In genomic region chr1:42686418-42686817, GRCh38 we compare ENCODE assay signal across 14 cellular contexts. TPM values are rescaled to one million over a fixed set of nuclear protein-coding genes. Genes with fewer than 3 reads are reported as not detected.
DNase-seq lines count a peak whose midpoint lies in the region; ATAC-seq and TF ChIP-seq lines count a peak whose summit lies in the region.
"Had no signal": no experiment of that assay in that cellular context is flagged by ENCODE, and none has a peak within 500 bp of the region (broad histone marks: within the 10 kb centered on the region; RNA-seq: fewer than 3 reads in every experiment).

No MANE protein-coding gene starts in this region.

- DNase-seq in T-helper 1 cell (no peak), NCI-H510A treated with DMSO at 0.1 percent for 48 hours (lab: John Stamatoyannopoulos, UW) (no peak), GM10248 (ENCODE audit: extremely low spot score) (no peak), spleen (no peak)
- no peak for DNase-seq in natural killer cell treated with Interleukin-12 subunit alpha and Interleukin-12 subunit beta and Interleukin-15 and Interleukin-18, amount 100 ng/mL, for 72 hours (ENCODE audit: low spot score)
- DNase-seq: EL, heart right ventricle, NCI-H2029 treated with DMSO at 0.1 percent for 48 hours, sigmoid colon had no signal

- peaks cover 41% of the 10 kb centered on the region for H3K4me1 ChIP-seq in HUES6 (ENCODE audit: control insufficient read depth, insufficient read depth, low read length)
- H3K4me1 ChIP-seq in spleen = peaks cover 62 to 88% (median 85%) of the 10 kb centered on the region in 6 donors

- no peaks in the 10 kb centered on the region for H3K9me3 Mint-ChIP-seq in T-helper 1 cell treated with Interleukin-12 subunit alpha and Interleukin-12 subunit beta and Interleukin-4 antibody, amounts not matched to agents 30 μg/mL and 1 μg/mL, for 36 hours
- no peaks in the 10 kb centered on the region for H3K9me3 Mint-ChIP-seq in activated naive CD8-positive, alpha-beta T cell (ENCODE audit: low read depth)
- H3K9me3 Mint-ChIP-seq in natural killer cell treated with Interleukin-12 subunit alpha and Interleukin-12 subunit beta and Interleukin-15 and Interleukin-18, amount 100 ng/mL, for 72 hours = no peaks in the 10 kb centered on the region
- H3K9me3 Mint-ChIP-seq: activated naive CD4-positive, alpha-beta T cell treated with anti-CD3 and anti-CD28 coated beads, Interleukin-2, amount 50 U/mL, for 72 hours had no signal

- H3K4me3 Mint-ChIP-seq in T-helper 1 cell treated with Interleukin-12 subunit alpha and Interleukin-12 subunit beta and Interleukin-4 antibody, amounts not matched to agents 30 μg/mL and 1 μg/mL, for 36 hours = no peak overlapping the region
- H3K4me3 Mint-ChIP-seq in activated naive CD8-positive, alpha-beta T cell = peak overlapping the region; percentile 99
- peak overlapping the region; percentile 50 for H3K4me3 Mint-ChIP-seq in natural killer cell treated with Interleukin-12 subunit alpha and Interleukin-12 subunit beta and Interleukin-15 and Interleukin-18, amount 100 ng/mL, for 72 hours

- H3K27ac ChIP-seq in HUES6 (ENCODE audit: low read depth, low read length) (no peak overlapping the region), spleen (no peak overlapping the region)
- H3K27ac ChIP-seq: sigmoid colon had no signal

- no peaks in the 10 kb centered on the region for H3K9me3 ChIP-seq in HUES6 (ENCODE audit: control insufficient read depth, insufficient read depth, low read depth, low read length)
- no peaks in the 10 kb centered on the region for H3K9me3 ChIP-seq in spleen
- H3K9me3 ChIP-seq: heart right ventricle, sigmoid colon had no signal

- H3K36me3 Mint-ChIP-seq in T-helper 1 cell treated with Interleukin-12 subunit alpha and Interleukin-12 subunit beta and Interleukin-4 antibody, amounts not matched to agents 30 μg/mL and 1 μg/mL, for 36 hours (ENCODE audit: low read depth) = peaks cover 29% of the 10 kb centered on the region
- peaks cover 28% of the 10 kb centered on the region for H3K36me3 Mint-ChIP-seq in activated naive CD8-positive, alpha-beta T cell
- peaks cover 24% of the 10 kb centered on the region for H3K36me3 Mint-ChIP-seq in natural killer cell treated with Interleukin-12 subunit alpha and Interleukin-12 subunit beta and Interleukin-15 and Interleukin-18, amount 100 ng/mL, for 72 hours

- peaks cover 64% of the 10 kb centered on the region for H3K4me1 Mint-ChIP-seq in T-helper 1 cell treated with Interleukin-12 subunit alpha and Interleukin-12 subunit beta and Interleukin-4 antibody, amounts not matched to agents 30 μg/mL and 1 μg/mL, for 36 hours (ENCODE audit: low read depth)
- H3K4me1 Mint-ChIP-seq in activated naive CD8-positive, alpha-beta T cell (ENCODE audit: low read depth) = peaks cover 78% of the 10 kb centered on the region
- H3K4me1 Mint-ChIP-seq in natural killer cell treated with Interleukin-12 subunit alpha and Interleukin-12 subunit beta and Interleukin-15 and Interleukin-18, amount 100 ng/mL, for 72 hours (ENCODE audit: low read depth in 2 of 2) = peaks cover 53 to 62% of the 10 kb centered on the region in 2 donors

- H3K27me3 ChIP-seq in HUES6 (ENCODE audit: control insufficient read depth, insufficient read depth, low read length) = no peaks in the 10 kb centered on the region
- no peaks in the 10 kb centered on the region for H3K27me3 ChIP-seq in spleen (replicated peaks in 1 of 7)
- H3K27me3 ChIP-seq: heart right ventricle, sigmoid colon had no signal

- H3K27me3 Mint-ChIP-seq in T-helper 1 cell treated with Interleukin-12 subunit alpha and Interleukin-12 subunit beta and Interleukin-4 antibody, amounts not matched to agents 30 μg/mL and 1 μg/mL, for 36 hours (ENCODE audit: low read depth) = no peaks in the 10 kb centered on the region
- no peaks in the 10 kb centered on the region for H3K27me3 Mint-ChIP-seq in activated naive CD8-positive, alpha-beta T cell
- no peaks in the 10 kb centered on the region for H3K27me3 Mint-ChIP-seq in natural killer cell treated with Interleukin-12 subunit alpha and Interleukin-12 subunit beta and Interleukin-15 and Interleukin-18, amount 100 ng/mL, for 72 hours

- intact Hi-C loops in spleen (cut with DNase I; ENCODE audit: low total_unique reads) = loop anchor here (10.0 kb wide), 1 partner anchor 78 kb away; the partner anchor contains the start of genes C1orf50 and P3H1

- H3K4me3 ChIP-seq in HUES6 (ENCODE audit: low read depth, low read length) (peak overlapping the region; percentile 29), spleen (no peak overlapping the region)
- H3K4me3 ChIP-seq: sigmoid colon had no signal

- 67 to 77% (median 76%) methylated on average over 4 of the region's 4 CpGs for WGBS in spleen, 5 donors

- peak overlapping the region; percentile 57 for H3K27ac Mint-ChIP-seq in T-helper 1 cell treated with Interleukin-12 subunit alpha and Interleukin-12 subunit beta and Interleukin-4 antibody, amounts not matched to agents 30 μg/mL and 1 μg/mL, for 36 hours
- peak overlapping the region; percentile 61 for H3K27ac Mint-ChIP-seq in activated naive CD8-positive, alpha-beta T cell
- H3K27ac Mint-ChIP-seq in natural killer cell treated with Interleukin-12 subunit alpha and Interleukin-12 subunit beta and Interleukin-15 and Interleukin-18, amount 100 ng/mL, for 72 hours = peak overlapping the region in 1 of 2 donors; percentile 18

- no peak overlapping the region for H3K9ac ChIP-seq in HUES6 (ENCODE audit: low read length)

- TF ChIP-seq CTCF in GM10248 (IDR thresholded peaks at IDR 0.05; ENCODE audit: control extremely low read depth, extremely low read depth, low read depth, missing control alignments) = no peak
- TF ChIP-seq CTCF in spleen (IDR thresholded peaks at IDR 0.05 in 8 of 11, conservative IDR thresholded peaks at IDR 0.05 in 3 of 11) = no peak

- POLR2A ChIA-PET in GM10248 (lab: Yijun Ruan, JAX) = no interaction called here

- ATAC-seq in natural killer cell treated with Interleukin-12 subunit alpha and Interleukin-12 subunit beta and Interleukin-15 and Interleukin-18, amount 100 ng/mL, for 72 hours = no peak
- ATAC-seq: activated naive CD4-positive, alpha-beta T cell treated with anti-CD3 and anti-CD28 coated beads, Interleukin-2, amount 50 U/mL, for 72 hours; heart right ventricle had no signal

- no peak for TF ChIP-seq POLR2A in spleen (IDR thresholded peaks at IDR 0.05)

- CTCF ChIA-PET in GM10248 (lab: Yijun Ruan, JAX) = interaction anchor here (1.7 kb wide), 1 partner anchor 10 kb away, joined by 7 read pairs; no protein-coding TSS in a partner anchor

- H3K36me3 ChIP-seq in HUES6 (ENCODE audit: control insufficient read depth, insufficient read depth, low read length) (peaks cover 62% of the 10 kb centered on the region), spleen (peaks cover 0 to 31% (median 0%) of the 10 kb centered on the region in 6 donors)
- H3K36me3 ChIP-seq: sigmoid colon had no signal

RNA-seq across cellular contexts. Expression of gene YBX1, which starts 4.2 kb away (rescaled TPM):
- 100 to 1,000 TPM; 459 to 670 TPM for total RNA-seq in natural killer cell treated with Interleukin-12 subunit alpha and Interleukin-12 subunit beta and Interleukin-15 and Interleukin-18, amount 100 ng/mL, for 72 hours
- total RNA-seq in spleen = 100 to 1,000 TPM; 361 to 451 (median 396) TPM
- 100 to 1,000 TPM; 479 to 684 (median 620) TPM for polyA plus RNA-seq in spleen

RNA-seq across cellular contexts. Expression of gene PPIH, which starts 28.2 kb away (rescaled TPM):
- 100 to 1,000 TPM in 1 of 2 donors, 10 to 100 TPM in 1; 65.4 to 102 TPM for total RNA-seq in natural killer cell treated with Interleukin-12 subunit alpha and Interleukin-12 subunit beta and Interleukin-15 and Interleukin-18, amount 100 ng/mL, for 72 hours
- total RNA-seq in spleen = 10 to 100 TPM; 34.2 to 60.1 (median 39.8) TPM
- 10 to 100 TPM; 59.6 to 72.3 (median 63.0) TPM for polyA plus RNA-seq in spleen

RNA-seq across cellular contexts. Expression of gene CLDN19, which starts 53.6 kb away (rescaled TPM):
- total RNA-seq in natural killer cell treated with Interleukin-12 subunit alpha and Interleukin-12 subunit beta and Interleukin-15 and Interleukin-18, amount 100 ng/mL, for 72 hours = not detected
- total RNA-seq in spleen = under 1 TPM in 1 of 7 donors, not detected in 6; 0.28 TPM
- polyA plus RNA-seq in spleen = under 1 TPM in 1 of 3 donors, not detected in 2; 0.26 TPM
- total RNA-seq: A172; activated naive CD4-positive, alpha-beta T cell treated with anti-CD3 and anti-CD28 coated beads, Interleukin-2, amount 50 U/mL, for 72 hours; heart right ventricle; sigmoid colon had no signal
